ENCODE assay signal across 15 cellular contexts in genomic region chr9:4840018-4840417, GRCh38. TPM values are rescaled to one million over a fixed set of nuclear protein-coding genes. Genes with fewer than 3 reads are reported as not detected.
A peak's percentile ranks its signal among the peaks of the same experiment; 100 is the strongest.
DNase-seq lines count a peak whose midpoint lies in the region; ATAC-seq and TF ChIP-seq lines count a peak whose summit lies in the region.
"Had no signal": no experiment of that assay in that cellular context is flagged by ENCODE, and none has a peak within 500 bp of the region (broad histone marks: within the 10 kb centered on the region; RNA-seq: fewer than 3 reads in every experiment).

No MANE protein-coding gene starts in this region.

- no peak for TF ChIP-seq POLR2A in esophagus squamous epithelium (IDR thresholded peaks at IDR 0.05)

- no peaks in the 10 kb centered on the region for H3K27me3 Mint-ChIP-seq in activated CD4-positive, alpha-beta T cell treated with anti-CD3 and anti-CD28 coated beads, Interleukin-2, amount 10 ng/mL, durations not matched to agents 24 days and 14 days
- H3K27me3 Mint-ChIP-seq in CD4-positive, CD25-positive, alpha-beta regulatory T cell, result no peaks in the 10 kb centered on the region
- no peaks in the 10 kb centered on the region for H3K27me3 Mint-ChIP-seq in naive B cell

- peaks cover 23% of the 10 kb centered on the region for H3K36me3 ChIP-seq in CD4-positive, CD25-positive, alpha-beta regulatory T cell (ENCODE audit: control insufficient read depth, insufficient read depth, low read length)
- peaks cover 0 to 52% (median 6%) of the 10 kb centered on the region in 3 donors for H3K36me3 ChIP-seq in esophagus squamous epithelium

- H3K9me3 Mint-ChIP-seq in activated CD4-positive, alpha-beta T cell treated with anti-CD3 and anti-CD28 coated beads, Interleukin-2, amount 10 ng/mL, durations not matched to agents 24 days and 14 days, result peaks cover 7% of the 10 kb centered on the region
- H3K9me3 Mint-ChIP-seq in CD4-positive, CD25-positive, alpha-beta regulatory T cell, result no peaks in the 10 kb centered on the region
- H3K9me3 Mint-ChIP-seq in naive B cell, result no peaks in the 10 kb centered on the region

- H3K9me3 ChIP-seq in CD4-positive, CD25-positive, alpha-beta regulatory T cell (ENCODE audit: control insufficient read depth in 2 of 2, low read length in 2 of 2), result no peaks in the 10 kb centered on the region
- no peaks in the 10 kb centered on the region for H3K9me3 ChIP-seq in esophagus squamous epithelium

- H3K4me3 ChIP-seq in CD4-positive, CD25-positive, alpha-beta regulatory T cell (ENCODE audit: low read depth, low read length), result no peak overlapping the region
- H3K4me3 ChIP-seq in esophagus squamous epithelium, result no peak overlapping the region
- H3K4me3 ChIP-seq: GM12878 had no signal

- H3K4me1 ChIP-seq in CD4-positive, CD25-positive, alpha-beta regulatory T cell (ENCODE audit: control insufficient read depth, insufficient read depth, low read length, poor library complexity, severe bottlenecking), result no peaks in the 10 kb centered on the region
- H3K4me1 ChIP-seq in esophagus squamous epithelium, result peaks cover 0 to 28% (median 3%) of the 10 kb centered on the region in 3 donors

- intact Hi-C loops in activated CD4-positive, alpha-beta T cell treated with anti-CD3 and anti-CD28 coated beads, Interleukin-2, amount 10 ng/mL, durations not matched to agents 24 days and 14 days (cut with micrococcal nuclease), result no loop called here
- intact Hi-C loops in esophagus squamous epithelium (cut with DNase I), result no loop called here

- no peak for DNase-seq in activated CD4-positive, alpha-beta T cell treated with anti-CD3 and anti-CD28 coated beads, Interleukin-2, amount 10 ng/mL, durations not matched to agents 24 days and 14 days
- DNase-seq in activated CD4-positive, alpha-beta T cell treated with anti-CD3 and anti-CD28 coated beads, Interleukin-2, amount 50 U/mL, for 48 hours, result no peak
- no peak for DNase-seq in CD4-positive, CD25-positive, alpha-beta regulatory T cell
- DNase-seq in naive B cell (no peak), esophagus squamous epithelium (lab: John Stamatoyannopoulos, UW) (no peak), DMS79 treated with DMSO at 0.1 percent for 48 hours (lab: John Stamatoyannopoulos, UW) (no peak), A172 (ENCODE audit: low spot score) (no peak)
- DNase-seq: AML-193, Calu3, HCEC 1CT, NCI-H1417, NCI-H2029 treated with DMSO at 0.1 percent for 48 hours, NCI-H524 had no signal

- WGBS in esophagus squamous epithelium, 2 donors, result 71 to 77% methylated on average over 4 of the region's 4 CpGs

- H3K4me3 Mint-ChIP-seq in activated CD4-positive, alpha-beta T cell treated with anti-CD3 and anti-CD28 coated beads, Interleukin-2, amount 10 ng/mL, durations not matched to agents 24 days and 14 days, result no peak overlapping the region
- no peak overlapping the region for H3K4me3 Mint-ChIP-seq in CD4-positive, CD25-positive, alpha-beta regulatory T cell
- H3K4me3 Mint-ChIP-seq in naive B cell, result no peak overlapping the region

- TF ChIP-seq CTCF in esophagus squamous epithelium (IDR thresholded peaks at IDR 0.05), result no peak

- H3K4me1 Mint-ChIP-seq in activated CD4-positive, alpha-beta T cell treated with anti-CD3 and anti-CD28 coated beads, Interleukin-2, amount 10 ng/mL, durations not matched to agents 24 days and 14 days, result peaks cover 65% of the 10 kb centered on the region
- peaks cover 2 to 13% (median 9%) of the 10 kb centered on the region in 4 donors for H3K4me1 Mint-ChIP-seq in CD4-positive, CD25-positive, alpha-beta regulatory T cell
- H3K4me1 Mint-ChIP-seq in naive B cell, result peaks cover 13 to 21% (median 16%) of the 10 kb centered on the region in 3 donors

- peak overlapping the region; percentile 2 for H3K27ac Mint-ChIP-seq in activated CD4-positive, alpha-beta T cell treated with anti-CD3 and anti-CD28 coated beads, Interleukin-2, amount 10 ng/mL, durations not matched to agents 24 days and 14 days
- H3K27ac Mint-ChIP-seq in CD4-positive, CD25-positive, alpha-beta regulatory T cell, result peak overlapping the region in 2 of 3 donors; percentile 3 to 91
- H3K27ac Mint-ChIP-seq in naive B cell, result peak overlapping the region in 4 of 6 donors; percentile 7 to 67 (median 36)

- H3K36me3 Mint-ChIP-seq in activated CD4-positive, alpha-beta T cell treated with anti-CD3 and anti-CD28 coated beads, Interleukin-2, amount 10 ng/mL, durations not matched to agents 24 days and 14 days (ENCODE audit: low read depth), result peaks cover 70% of the 10 kb centered on the region
- peaks cover 55% of the 10 kb centered on the region for H3K36me3 Mint-ChIP-seq in CD4-positive, CD25-positive, alpha-beta regulatory T cell
- peaks cover 27 to 31% of the 10 kb centered on the region in 2 donors for H3K36me3 Mint-ChIP-seq in naive B cell

- ATAC-seq in CD4-positive, CD25-positive, alpha-beta regulatory T cell (ENCODE audit: low read depth in 2 of 2), result no peak
- no peak for ATAC-seq in naive B cell (ENCODE audit: low read depth in 2 of 2)
- ATAC-seq: GM12878 had no signal

- no peaks in the 10 kb centered on the region for H3K27me3 ChIP-seq in CD4-positive, CD25-positive, alpha-beta regulatory T cell (ENCODE audit: control insufficient read depth, insufficient read depth, low read length)
- no peaks in the 10 kb centered on the region for H3K27me3 ChIP-seq in esophagus squamous epithelium

- no peak overlapping the region for H3K27ac ChIP-seq in CD4-positive, CD25-positive, alpha-beta regulatory T cell (ENCODE audit: insufficient read depth, low read length, poor library complexity, severe bottlenecking)
- peak overlapping the region; percentile 19 for H3K27ac ChIP-seq in angular gyrus (ENCODE audit: low read depth, low read length)
- no peak overlapping the region for H3K27ac ChIP-seq in esophagus squamous epithelium

RNA-seq across cellular contexts. Expression of gene RCL1, which starts 47.3 kb away (rescaled TPM):
- total RNA-seq in activated CD4-positive, alpha-beta T cell treated with anti-CD3 and anti-CD28 coated beads, Interleukin-2, amount 10 ng/mL, durations not matched to agents 24 days and 14 days, result 44.1 and 44.6 TPM in 2 replicates
- 27.9 TPM for total RNA-seq in CD4-positive, CD25-positive, alpha-beta regulatory T cell
- 10 to 100 TPM; 13.3 to 19.2 (median 14.5) TPM for polyA plus RNA-seq in CD4-positive, CD25-positive, alpha-beta regulatory T cell
- 10 to 100 TPM; 27.1 to 34.3 (median 29.8) TPM for polyA plus RNA-seq in naive B cell (ENCODE audit: low read depth in 6 of 6)
- total RNA-seq in esophagus squamous epithelium, result 10 to 100 TPM; 13.8 to 28.0 (median 16.5) TPM
- total RNA-seq in A172 (2014; rRNA removed; shearing (Covaris generic)), result 10.3 and 12.1 TPM in 2 replicates
